Comparison of ENCODE assay signal across 21 cellular contexts in genomic region chr10:75207868-75208167, GRCh38. TPM values are rescaled to one million over a fixed set of nuclear protein-coding genes. Genes with fewer than 3 reads are reported as not detected.
DNase-seq lines count a peak whose midpoint lies in the region; ATAC-seq and TF ChIP-seq lines count a peak whose summit lies in the region.
"Had no signal": no experiment of that assay in that cellular context is flagged by ENCODE, and none has a peak within 500 bp of the region (broad histone marks: within the 10 kb centered on the region; RNA-seq: fewer than 3 reads in every experiment).

No MANE protein-coding gene starts in this region.

- H3K9me3 ChIP-seq in PC-3 (ENCODE audit: low read length) (no peaks in the 10 kb centered on the region), psoas muscle (no peaks in the 10 kb centered on the region)
- H3K9me3 ChIP-seq: body of pancreas, mucosa of descending colon, upper lobe of right lung had no signal

- H3K9me2 ChIP-seq in PC-3 (replicated peaks; ENCODE audit: low read length), result no peaks in the 10 kb centered on the region

- no peaks in the 10 kb centered on the region for H3F3A ChIP-seq in PC-3 (ENCODE audit: low read length, unreplicated experiment)

- H3K9ac ChIP-seq in PC-3 (ENCODE audit: low read length), result no peak overlapping the region

- TF ChIP-seq CTCF in PC-3 (conservative IDR thresholded peaks at IDR 0.05; ENCODE audit: low read depth, low read length) (no peak), foreskin keratinocyte (conservative IDR thresholded peaks at IDR 0.05) (no peak), psoas muscle (IDR thresholded peaks at IDR 0.05) (no peak)

- H4K20me1 ChIP-seq in PC-3 (ENCODE audit: low read length), result peaks cover 19% of the 10 kb centered on the region

- peaks cover 8% of the 10 kb centered on the region for H3K36me3 Mint-ChIP-seq in T-helper 1 cell treated with Interleukin-12 subunit alpha and Interleukin-12 subunit beta and Interleukin-4 antibody, amounts not matched to agents 30 μg/mL and 1 μg/mL, for 36 hours (ENCODE audit: low read depth)

- 91 to 100% (median 97%) methylated on average over 1 of the region's 1 CpG for WGBS in psoas muscle, 3 donors

- no peak for DNase-seq in T-helper 1 cell
- DNase-seq in PC-3, result no peak
- no peak for DNase-seq in foreskin keratinocyte
- no peak for DNase-seq in psoas muscle
- DNase-seq in NCI-H1694 treated with DMSO at 0.1 percent for 48 hours (lab: John Stamatoyannopoulos, UW), result no peak
- no peak for DNase-seq in ACHN
- DNase-seq: activated naive CD4-positive, alpha-beta T cell treated with anti-CD3 and anti-CD28 coated beads for 36 hours; body of pancreas; dermis blood vessel endothelial cell; DMS53; KG1; mucosa of descending colon; NCI-H1092 treated with DMSO at 0.1 percent for 48 hours; NCI-H2171; stimulated activated CD4-positive, alpha-beta T cell treated with anti-CD3 and anti-CD28 coated beads, Interleukin-12 subunit alpha, Interleukin-12 subunit beta, amount 100 ng/mL, for 4 hours; stimulated activated naive CD4-positive, alpha-beta T cell; upper lobe of right lung had no signal

- peak overlapping the region; percentile 1; the same call in 1 of the 2 replicates for H3K4me2 ChIP-seq in PC-3 (ENCODE audit: low read length)

- H3K27me3 ChIP-seq in PC-3 (ENCODE audit: low read length), result no peaks in the 10 kb centered on the region
- no peaks in the 10 kb centered on the region for H3K27me3 ChIP-seq in foreskin keratinocyte
- H3K27me3 ChIP-seq in psoas muscle (ENCODE audit: insufficient read depth in 3 of 3, low read length in 2 of 3), result no peaks in the 10 kb centered on the region
- H3K27me3 ChIP-seq: body of pancreas, upper lobe of right lung had no signal

- H2AFZ ChIP-seq in PC-3 (ENCODE audit: low read length), result no peak overlapping the region

- peaks cover 24% of the 10 kb centered on the region for H3K79me2 ChIP-seq in PC-3 (ENCODE audit: low read length)

- H3K4me1 Mint-ChIP-seq in T-helper 1 cell treated with Interleukin-12 subunit alpha and Interleukin-12 subunit beta and Interleukin-4 antibody, amounts not matched to agents 30 μg/mL and 1 μg/mL, for 36 hours (ENCODE audit: low read depth), result peaks cover 24% of the 10 kb centered on the region

- H3K4me3 ChIP-seq in PC-3 (ENCODE audit: low read length) (no peak overlapping the region), psoas muscle (no peak overlapping the region)
- H3K4me3 ChIP-seq: body of pancreas, mucosa of descending colon, upper lobe of right lung had no signal

- no peak overlapping the region for H3K4me3 Mint-ChIP-seq in T-helper 1 cell treated with Interleukin-12 subunit alpha and Interleukin-12 subunit beta and Interleukin-4 antibody, amounts not matched to agents 30 μg/mL and 1 μg/mL, for 36 hours
- H3K4me3 Mint-ChIP-seq: activated naive CD4-positive, alpha-beta T cell treated with anti-CD3 and anti-CD28 coated beads for 36 hours had no signal

- POLR2A ChIA-PET in PC-3 (lab: Charles Lee; ENCODE audit: unreplicated experiment), result interaction anchor here (0.5 kb wide), 1 partner anchor 20 kb away, joined by 4 read pairs; no protein-coding TSS in a partner anchor

- in situ Hi-C loops in ACHN (cut with HindIII; ENCODE audit: low pct_ligation_motif_present, low pct_unique_long_range_greater_than_20kb, low sequenced_read_pairs), result no loop called here

- intact Hi-C loops in PC-3 (cut with micrococcal nuclease), result no loop called here
- intact Hi-C loops in psoas muscle (cut with DNase I), result no loop called here

- ATAC-seq in PC-3 (no peak), foreskin keratinocyte (no peak), psoas muscle (no peak), GM18907 (IDR thresholded peaks at IDR 0.05; ENCODE audit: unreplicated experiment) (no peak)
- ATAC-seq: body of pancreas, mucosa of descending colon, upper lobe of right lung had no signal

- no peak overlapping the region for H3K27ac ChIP-seq in PC-3 (ENCODE audit: low read length)
- peak overlapping the region; percentile 26 for H3K27ac ChIP-seq in foreskin keratinocyte
- H3K27ac ChIP-seq in psoas muscle, result peak overlapping the region; percentile 100
- H3K27ac ChIP-seq: 22Rv1, body of pancreas, C4-2B, upper lobe of right lung had no signal

- CTCF ChIA-PET in PC-3 (lab: Charles Lee), result interaction anchor here (2.0 kb wide), 1 partner anchor 28 kb away, joined by 6 read pairs; the partner anchor contains the start of gene COMTD1

- BruUV-seq in PC-3 (replicated peaks; lab: Mats Ljungman, UMichigan), result no TSS peak

- H3K27me3 Mint-ChIP-seq in T-helper 1 cell treated with Interleukin-12 subunit alpha and Interleukin-12 subunit beta and Interleukin-4 antibody, amounts not matched to agents 30 μg/mL and 1 μg/mL, for 36 hours (ENCODE audit: low read depth), result no peaks in the 10 kb centered on the region

- H3K9me3 Mint-ChIP-seq in T-helper 1 cell treated with Interleukin-12 subunit alpha and Interleukin-12 subunit beta and Interleukin-4 antibody, amounts not matched to agents 30 μg/mL and 1 μg/mL, for 36 hours, result no peaks in the 10 kb centered on the region
- H3K9me3 Mint-ChIP-seq: activated naive CD4-positive, alpha-beta T cell treated with anti-CD3 and anti-CD28 coated beads for 36 hours had no signal

- H3K4me1 ChIP-seq in PC-3 (ENCODE audit: insufficient read depth, low read length), result peaks cover 41% of the 10 kb centered on the region
- peaks cover 32% of the 10 kb centered on the region for H3K4me1 ChIP-seq in foreskin keratinocyte
- peaks cover 48% of the 10 kb centered on the region for H3K4me1 ChIP-seq in psoas muscle

- peaks cover 15% of the 10 kb centered on the region for H3K36me3 ChIP-seq in PC-3 (ENCODE audit: low read depth, low read length)
- H3K36me3 ChIP-seq in psoas muscle (ENCODE audit: insufficient read depth in 1 of 2, low read depth in 1 of 2), result peaks cover 0 to 13% of the 10 kb centered on the region in 2 donors

- H3K27ac Mint-ChIP-seq in T-helper 1 cell treated with Interleukin-12 subunit alpha and Interleukin-12 subunit beta and Interleukin-4 antibody, amounts not matched to agents 30 μg/mL and 1 μg/mL, for 36 hours, result peak overlapping the region; percentile 80
- H3K27ac Mint-ChIP-seq: activated naive CD4-positive, alpha-beta T cell treated with anti-CD3 and anti-CD28 coated beads for 36 hours had no signal

RNA-seq across cellular contexts. Expression of gene VDAC2, which starts 2.8 kb away (rescaled TPM):
- total RNA-seq in PC-3 (2014; rRNA removed) (463 and 542 TPM in 2 replicates), foreskin keratinocyte (231 and 234 TPM in 2 replicates), psoas muscle (100 to 1,000 TPM; 314 to 546 (median 399) TPM)
- polyA plus RNA-seq in foreskin keratinocyte (227 and 253 TPM in 2 replicates), psoas muscle (100 to 1,000 TPM; 391 to 770 (median 432) TPM)

RNA-seq across cellular contexts. Expression of gene COMTD1, which starts 27.9 kb away (rescaled TPM):
- total RNA-seq in PC-3 (2014; rRNA removed) (183 and 214 TPM in 2 replicates), foreskin keratinocyte (21.3 and 28.2 TPM in 2 replicates), psoas muscle (10 to 100 TPM; 15.2 to 38.8 (median 21.2) TPM)
- polyA plus RNA-seq in foreskin keratinocyte (30.3 and 34.1 TPM in 2 replicates), psoas muscle (10 to 100 TPM in 2 of 3 donors, 1 to 10 TPM in 1; 5.8 to 54.7 (median 49.3) TPM)
